Comparison of ENCODE assay signal across 34 cellular contexts in genomic region chr5:176579323-176579722, GRCh38. TPM values are rescaled to one million over a fixed set of nuclear protein-coding genes. Genes with fewer than 3 reads are reported as not detected.
"Had no signal": no experiment of that assay in that cellular context is flagged by ENCODE, and none has a peak within 500 bp of the region (broad histone marks: within the 10 kb centered on the region; RNA-seq: fewer than 3 reads in every experiment).

No MANE protein-coding gene starts in this region.

- H2AFZ ChIP-seq: parathyroid adenoma had no signal

- H3K4me3 Mint-ChIP-seq: immature natural killer cell; memory B cell; naive thymus-derived CD8-positive, alpha-beta T cell; nephron; neural crest cell; stimulated activated memory B cell treated with anti-CD40 and anti-IgM and Interleukin-4, amounts not matched to agents 10 μg/mL and 1 μg/mL and 100 μg/mL, for 72 hours; stimulated activated naive CD8-positive, alpha-beta T cell treated with anti-CD3 and anti-CD28 coated beads, Interleukin-15, amount 100 ng/mL, for 72 hours; type B pancreatic cell had no signal

- H3K27me3 Mint-ChIP-seq: naive thymus-derived CD8-positive, alpha-beta T cell; stimulated activated naive CD8-positive, alpha-beta T cell treated with anti-CD3 and anti-CD28 coated beads, Interleukin-15, amount 100 ng/mL, for 72 hours; type B pancreatic cell had no signal

- H3K9ac ChIP-seq: parathyroid adenoma had no signal

- H3K9me3 Mint-ChIP-seq: memory B cell; neural crest cell; stimulated activated memory B cell treated with anti-CD40 and anti-IgM and Interleukin-4, amounts not matched to agents 10 μg/mL and 1 μg/mL and 100 μg/mL, for 72 hours; stimulated activated naive CD8-positive, alpha-beta T cell treated with anti-CD3 and anti-CD28 coated beads, Interleukin-15, amount 100 ng/mL, for 72 hours; type B pancreatic cell had no signal

- H3K27ac ChIP-seq: left lung, neutrophil, parathyroid adenoma, psoas muscle, right lobe of liver, tibial nerve, uterus had no signal

- H3K4me2 ChIP-seq: smooth muscle cell had no signal

- ATAC-seq: left colon; left lung; naive thymus-derived CD8-positive, alpha-beta T cell; psoas muscle; right lobe of liver; stimulated activated memory B cell treated with anti-CD40 and anti-IgM and Interleukin-4, amounts not matched to agents 10 μg/mL and 1 μg/mL and 100 μg/mL, for 72 hours; stimulated activated naive CD8-positive, alpha-beta T cell treated with anti-CD3 and anti-CD28 coated beads, Interleukin-15, amount 100 ng/mL, for 72 hours had no signal

- H3K4me1 Mint-ChIP-seq: immature natural killer cell, nephron, neural crest cell had no signal

- H3K4me1 ChIP-seq: left lung, parathyroid adenoma, psoas muscle, right lobe of liver, tibial nerve, uterus had no signal

- H3K27me3 ChIP-seq: left lung, neutrophil, right lobe of liver, tibial nerve, uterus had no signal

- H3K4me3 ChIP-seq: left lung, lung, psoas muscle, right lobe of liver, smooth muscle cell, tibial nerve, uterus had no signal

- DNase-seq: hypothalamus; immature natural killer cell; kidney; left colon; left lung; naive thymus-derived CD8-positive, alpha-beta T cell; occipital lobe; psoas muscle; right lobe of liver; stimulated activated CD4-positive, alpha-beta T cell treated with anti-CD3 and anti-CD28 coated beads, Interleukin-1b, Interleukin-23, amount 100 ng/mL, for 48 hours; stimulated activated CD4-positive, alpha-beta T cell treated with anti-CD3 and anti-CD28 coated beads, Interleukin-2, amount 100 ng/mL, for 48 hours; stimulated activated CD4-positive, alpha-beta T cell treated with anti-CD3 and anti-CD28 coated beads, Interleukin-4, amount 100 ng/mL, for 4 hours; stimulated activated CD8-positive, alpha-beta memory T cell treated with anti-CD3 and anti-CD28 coated beads, Interleukin-4, amount 100 ng/mL, for 48 hours; stimulated activated naive CD4-positive, alpha-beta T cell treated with Interleukin-2 at 50 U/mL for 16 hours; stimulated activated naive CD8-positive, alpha-beta T cell treated with anti-CD3 and anti-CD28 coated beads, Interleukin-15, amount 100 ng/mL, for 72 hours; substantia nigra; uterus had no signal

- H3K27ac Mint-ChIP-seq: immature natural killer cell; memory B cell; nephron; stimulated activated memory B cell treated with anti-CD40 and anti-IgM and Interleukin-4, amounts not matched to agents 10 μg/mL and 1 μg/mL and 100 μg/mL, for 72 hours; stimulated activated naive CD8-positive, alpha-beta T cell treated with anti-CD3 and anti-CD28 coated beads, Interleukin-15, amount 100 ng/mL, for 72 hours; type B pancreatic cell had no signal

- H3K36me3 Mint-ChIP-seq: immature natural killer cell; memory B cell; naive thymus-derived CD8-positive, alpha-beta T cell; stimulated activated memory B cell treated with anti-CD40 and anti-IgM and Interleukin-4, amounts not matched to agents 10 μg/mL and 1 μg/mL and 100 μg/mL, for 72 hours; type B pancreatic cell had no signal

- H3K36me3 ChIP-seq: left lung, neutrophil, right lobe of liver, tibial nerve, uterus had no signal

- H3K9me3 ChIP-seq: neutrophil, psoas muscle, right lobe of liver, uterus had no signal

RNA-seq across cellular contexts. Expression of gene CDHR2, which starts 30.2 kb away (rescaled TPM):
- total RNA-seq: neural crest cell, skeletal muscle tissue, tibial nerve, ureter had no signal
- polyA plus RNA-seq: immature natural killer cell, smooth muscle cell had no signal

RNA-seq across cellular contexts. Expression of gene SNCB, which starts 51.0 kb away (rescaled TPM):
- total RNA-seq: kidney; left colon; left lung; liver; lung; naive thymus-derived CD8-positive, alpha-beta T cell; osteocyte; posterior vena cava; right lobe of liver; skeletal muscle tissue; tibial nerve; ureter; uterus had no signal
- polyA plus RNA-seq: liver; naive thymus-derived CD8-positive, alpha-beta T cell had no signal

RNA-seq across cellular contexts. Expression of gene EIF4E1B, which starts 51.2 kb away (rescaled TPM):
- total RNA-seq: kidney; left colon; left lung; liver; lung; mucosa of gallbladder; naive thymus-derived CD8-positive, alpha-beta T cell; neural crest cell; occipital lobe; osteocyte; posterior vena cava; psoas muscle; right lobe of liver; skeletal muscle tissue; smooth muscle cell; temporal lobe; tibial nerve; ureter; uterus had no signal
- polyA plus RNA-seq: immature natural killer cell; liver; lung; naive thymus-derived CD8-positive, alpha-beta T cell; smooth muscle cell had no signal
